Comparison of ENCODE assay signal across 33 cellular contexts in genomic region chr6:134221250-134221649, GRCh38.
A peak's percentile ranks its signal among the peaks of the same experiment; 100 is the strongest.
DNase-seq lines count a peak whose midpoint lies in the region; ATAC-seq, FAIRE-seq and TF ChIP-seq lines count a peak whose summit lies in the region.
"Had no signal": no experiment of that assay in that cellular context is flagged by ENCODE, and none has a peak within 500 bp of the region (broad histone marks: within the 10 kb centered on the region; RNA-seq: fewer than 3 reads in every experiment).

No MANE protein-coding gene starts in this region.

- H3K23ac ChIP-seq in mesenchymal stem cell (ENCODE audit: low read length in 2 of 2): no peak overlapping the region

- H3K14ac ChIP-seq in mesenchymal stem cell (ENCODE audit: low read length in 2 of 2): no peak overlapping the region

- no peaks in the 10 kb centered on the region for H3K79me1 ChIP-seq in mesenchymal stem cell (replicated peaks; ENCODE audit: low read length, poor library complexity, severe bottlenecking)

- no peaks in the 10 kb centered on the region for H3K27me3 ChIP-seq in SU-DHL-6 (ENCODE audit: low read length)
- no peaks in the 10 kb centered on the region for H3K27me3 ChIP-seq in mesenchymal stem cell (ENCODE audit: control insufficient read depth in 1 of 2, insufficient read depth in 1 of 2, low read length in 2 of 2)
- no peaks in the 10 kb centered on the region for H3K27me3 ChIP-seq in neutrophil
- H3K27me3 ChIP-seq: BE2C; BLaER1; BLaER1 treated with 17β-estradiol and CSF1 and Interleukin-3, amounts not matched to agents 10 nM and 100 nM had no signal

- no peaks in the 10 kb centered on the region for H3K9me2 ChIP-seq in SU-DHL-6 (replicated peaks; ENCODE audit: insufficient read depth, low read length)

- H2AK5ac ChIP-seq in mesenchymal stem cell (ENCODE audit: low read length, severe bottlenecking): peak overlapping the region; percentile 87

- no peak for FAIRE-seq in frontal cortex (lab: Jason Lieb, UNC)
- FAIRE-seq: A204.1, A549, D721Med had no signal

- no peaks in the 10 kb centered on the region for H4K20me1 ChIP-seq in SU-DHL-6 (ENCODE audit: low read depth, low read length)
- H4K20me1 ChIP-seq: BLaER1; BLaER1 treated with 17β-estradiol and CSF1 and Interleukin-3, amounts not matched to agents 10 nM and 100 nM had no signal

- H4K91ac ChIP-seq in mesenchymal stem cell (ENCODE audit: low read length): no peak overlapping the region

- no peak overlapping the region for H2BK12ac ChIP-seq in mesenchymal stem cell (ENCODE audit: low read length in 2 of 2)

- H4K8ac ChIP-seq in mesenchymal stem cell (ENCODE audit: low read length): no peak overlapping the region

- H3K4me1 ChIP-seq in mesenchymal stem cell (ENCODE audit: control insufficient read depth, insufficient read depth, low read depth, low read length) (peaks cover 9% of the 10 kb centered on the region), neutrophil (ENCODE audit: control insufficient read depth in 1 of 2, insufficient read depth in 1 of 2, low read depth in 1 of 2, low read length in 1 of 2) (peaks cover 27 to 33% of the 10 kb centered on the region in 2 experiments)
- H3K4me1 ChIP-seq: BE2C had no signal

- H3K4me3 ChIP-seq in SU-DHL-6 (ENCODE audit: insufficient read depth, low read length, poor library complexity, severe bottlenecking) (no peak overlapping the region), mesenchymal stem cell (ENCODE audit: insufficient read depth in 1 of 2, low read depth in 1 of 2, low read length in 2 of 2) (no peak overlapping the region), neutrophil (ENCODE audit: low read depth in 1 of 2, low read length in 1 of 2) (no peak overlapping the region)
- H3K4me3 ChIP-seq: A549; BLaER1; BLaER1 treated with 17β-estradiol and CSF1 and Interleukin-3, amounts not matched to agents 10 nM and 100 nM had no signal

- no peaks in the 10 kb centered on the region for H3K36me3 ChIP-seq in SU-DHL-6 (ENCODE audit: low read length)
- no peaks in the 10 kb centered on the region for H3K36me3 ChIP-seq in mesenchymal stem cell (ENCODE audit: control insufficient read depth in 1 of 2, insufficient read depth in 2 of 2, low read depth in 1 of 2, low read length in 2 of 2)
- peaks cover 33% of the 10 kb centered on the region for H3K36me3 ChIP-seq in neutrophil
- H3K36me3 ChIP-seq: BE2C had no signal

- H3K27ac ChIP-seq in SU-DHL-6 (ENCODE audit: low read depth, low read length) (peak overlapping the region; percentile 94), mesenchymal stem cell (ENCODE audit: low read length, poor library complexity, severe bottlenecking) (no peak overlapping the region), neutrophil (peak overlapping the region; percentile 30)
- H3K27ac ChIP-seq: 22Rv1; BLaER1; BLaER1 treated with 17β-estradiol and CSF1 and Interleukin-3, amounts not matched to agents 10 nM and 100 nM; C4-2B had no signal

- H3F3A ChIP-seq in SU-DHL-6 (ENCODE audit: insufficient read depth): peaks cover 71% of the 10 kb centered on the region

- peak overlapping the region; percentile 47 for H3K9ac ChIP-seq in SU-DHL-6 (ENCODE audit: low read length)
- H3K9ac ChIP-seq in mesenchymal stem cell (ENCODE audit: low read length): no peak overlapping the region
- H3K9ac ChIP-seq: BLaER1 had no signal

- TF ChIP-seq CTCF in SU-DHL-6 (IDR thresholded peaks at IDR 0.05; ENCODE audit: insufficient read depth, low read length, poor library complexity, severe bottlenecking) (no peak), neutrophil (IDR thresholded peaks at IDR 0.05) (no peak)

- no peak overlapping the region for H3K18ac ChIP-seq in mesenchymal stem cell (ENCODE audit: low read depth in 1 of 2, low read length in 2 of 2)

- H2BK15ac ChIP-seq in mesenchymal stem cell (ENCODE audit: low read depth, poor library complexity, severe bottlenecking): no peak overlapping the region

- H2BK5ac ChIP-seq in mesenchymal stem cell (ENCODE audit: low read depth, low read length, poor library complexity, severe bottlenecking): no peak overlapping the region

- ATAC-seq in HG02678 (IDR thresholded peaks at IDR 0.05; ENCODE audit: unreplicated experiment): no peak
- ATAC-seq: A549; CD8-positive, alpha-beta T cell had no signal

- H2AFZ ChIP-seq in SU-DHL-6 (ENCODE audit: low read depth, low read length, severe bottlenecking) (peak overlapping the region; percentile 68), mesenchymal stem cell (ENCODE audit: low read depth, low read length) (no peak overlapping the region)

- H3K9me3 ChIP-seq in SU-DHL-6 (ENCODE audit: insufficient read depth, low read length) (no peaks in the 10 kb centered on the region), mesenchymal stem cell (ENCODE audit: control insufficient read depth, low read length) (no peaks in the 10 kb centered on the region), neutrophil (no peaks in the 10 kb centered on the region)
- H3K9me3 ChIP-seq: A549, BE2C, Caco-2 had no signal

- WGBS in mesenchymal stem cell: 67% methylated on average over 1 of the region's 3 CpGs

- H3K4ac ChIP-seq in mesenchymal stem cell (ENCODE audit: low read depth in 1 of 2, low read length in 2 of 2): no peak overlapping the region

- DNase-seq in mesenchymal stem cell: no peak
- DNase-seq in cortex of kidney (lab: John Stamatoyannopoulos, UW): no peak
- DNase-seq in frontal cortex (ENCODE audit: low spot score in 2 of 2): no peak
- DNase-seq: 8988T; ACHN; AML-193; BE2C; C1 segment of cervical spinal cord; Caco-2; Calu3; CD4-positive, alpha-beta memory T cell; CD4-positive, alpha-beta T cell; CD4-positive, CD25-positive, alpha-beta regulatory T cell; CD8-positive, alpha-beta memory T cell; CD8-positive, alpha-beta T cell; COR-L47; DMS 273 treated with DMSO at 0.1 percent for 48 hours; DMS153; DMS53; DMS79; DMS79 treated with DMSO at 0.1 percent for 48 hours; DND-41; EL had no signal

- peaks cover 6% of the 10 kb centered on the region; the same call in 1 of the 2 replicates for H3K79me2 ChIP-seq in SU-DHL-6 (ENCODE audit: insufficient read depth, low read length)

- no peak overlapping the region for H2BK120ac ChIP-seq in mesenchymal stem cell (ENCODE audit: low read depth, low read length)

- H3K4me2 ChIP-seq in SU-DHL-6 (ENCODE audit: low read depth, low read length, poor library complexity, severe bottlenecking): peak overlapping the region; percentile 85
- no peak overlapping the region for H3K4me2 ChIP-seq in mesenchymal stem cell (ENCODE audit: low read length, poor library complexity, severe bottlenecking)
- H3K4me2 ChIP-seq: A549; BLaER1; BLaER1 treated with 17β-estradiol and CSF1 and Interleukin-3, amounts not matched to agents 10 nM and 100 nM had no signal
